In genomic region chr14:100747021-100747586, GRCh38 we compare ENCODE assay signal across 13 cellular contexts. TPM values are rescaled to one million over a fixed set of nuclear protein-coding genes. Genes with fewer than 3 reads are reported as not detected.
DNase-seq lines count a peak whose midpoint lies in the region; ATAC-seq, FAIRE-seq and TF ChIP-seq lines count a peak whose summit lies in the region.
"Had no signal": no experiment of that assay in that cellular context is flagged by ENCODE, and none has a peak within 500 bp of the region (broad histone marks: within the 10 kb centered on the region; RNA-seq: fewer than 3 reads in every experiment).

No MANE protein-coding gene starts in this region.

- H3K9me3 ChIP-seq in AG04450 (ENCODE audit: control insufficient read depth, insufficient read depth, low read length), result no peaks in the 10 kb centered on the region

- TF ChIP-seq CTCF in AG04450 (IDR thresholded peaks at IDR 0.05; ENCODE audit: low read depth, low read length), result peak; percentile 13; the same call in 1 of the 2 replicates
- TF ChIP-seq CTCF in GM20000 (IDR thresholded peaks at IDR 0.05; ENCODE audit: extremely low read depth, missing control alignments), result no peak

- no peak overlapping the region for H3K27ac ChIP-seq in AG04450 (ENCODE audit: low read depth, low read length)

- CTCF ChIA-PET in AG04450 (lab: Charles Lee), result no interaction called here

- POLR2A ChIA-PET in AG04450 (lab: Yijun Ruan, JAX), result interaction anchor here (0.7 kb wide), 1 partner anchor 80 kb away, joined by 9 read pairs; no protein-coding TSS in a partner anchor

- ATAC-seq in GM21447 (IDR thresholded peaks at IDR 0.05; ENCODE audit: unreplicated experiment) (no peak), HG03378 (IDR thresholded peaks at IDR 0.05; ENCODE audit: unreplicated experiment) (no peak)
- ATAC-seq: GM23338; stimulated activated naive CD8-positive, alpha-beta T cell treated with anti-CD3 and anti-CD28 coated beads, Interleukin-15, amount 100 ng/mL, for 72 hours had no signal

- DNase-seq in AG04450 (ENCODE audit: low read depth, low spot score) (peak; percentile 68), HPDE6-E6E7 (ENCODE audit: extremely low spot score) (peak; percentile 63), T1000 (lab: John Stamatoyannopoulos, UW) (peak; percentile 42), LoVo (ENCODE audit: low spot score) (no peak), GM20000 (ENCODE audit: low spot score) (no peak)
- DNase-seq: activated CD4-positive, alpha-beta T cell treated with anti-CD3 and anti-CD28 coated beads for 4 hours; NCI-H1048; nephron progenitor cell; stimulated activated naive CD8-positive, alpha-beta T cell treated with anti-CD3 and anti-CD28 coated beads, Interleukin-15, amount 100 ng/mL, for 72 hours had no signal

- no peak overlapping the region for H3K4me3 ChIP-seq in AG04450 (ENCODE audit: low read depth, low read length)
- H3K4me3 ChIP-seq: GM23338 had no signal

- peak; percentile 97 for FAIRE-seq in islet of Langerhans (lab: Jason Lieb, UNC)

- peaks cover 6% of the 10 kb centered on the region for H3K27me3 ChIP-seq in AG04450 (ENCODE audit: control insufficient read depth, insufficient read depth, low read length)

RNA-seq across cellular contexts. Expression of gene DLK1, which starts 20.4 kb away (rescaled TPM):
- polyA plus RNA-seq in AG04450 (2011; rRNA removed), result 0.12 TPM in 1 of 2 replicates, not detected in the other
- polyA minus RNA-seq in AG04450 (2011; rRNA and poly(A)+ RNA removed), result not detected in 2 replicates

Comparison
In these comparisons a context has a peak if more than half of its experiments do, and no peak if none do; other contexts are left out.
1. DNase-seq: peak in AG04450 (single experiment), HPDE6-E6E7 (single experiment) and T1000 (single experiment); none in LoVo (single experiment) and GM20000 (single experiment).